1 cellular context compared by ENCODE assay signal in genomic region chr14:68316078-68316868, GRCh38.
TF ChIP-seq lines count a peak whose summit lies in the region.

No MANE protein-coding gene starts in this region.

TF ChIP-seq in HepG2, 621 proteins besides CTCF, POLR2A, EP300 and RAD21 (continued from another document and continues in another):
- no peak for TF ChIP-seq PRDM10 (CRISPR knock-in tag; IDR thresholded peaks at IDR 0.05; ENCODE audit: low read depth)
- TF ChIP-seq ZNF354B (CRISPR knock-in tag; IDR thresholded peaks at IDR 0.05), result no peak
- TF ChIP-seq FOXP1 (IDR thresholded peaks at IDR 0.05), result no peak
- peak; percentile 56; the same call in 1 of the 2 replicates for TF ChIP-seq FOXP1 (CRISPR knock-in tag; IDR thresholded peaks at IDR 0.05)
- TF ChIP-seq FOSL2 (CRISPR knock-in tag; IDR thresholded peaks at IDR 0.05), result 0 out of 2 replicates have a peak, but pooled peaks have one; percentile 22
- no peak for TF ChIP-seq CBX5 (CRISPR knock-in tag; IDR thresholded peaks at IDR 0.05; ENCODE audit: borderline replicate concordance)
- TF ChIP-seq ZSCAN22 (CRISPR knock-in tag; IDR thresholded peaks at IDR 0.05), result no peak
- 0 out of 2 replicates have a peak, but pooled peaks have one; percentile 22 for TF ChIP-seq SIX4 (CRISPR knock-in tag; IDR thresholded peaks at IDR 0.05)
- TF ChIP-seq RFXANK (CRISPR knock-in tag; IDR thresholded peaks at IDR 0.05), result no peak
- no peak for TF ChIP-seq FIP1L1 (IDR thresholded peaks at IDR 0.05; ENCODE audit: borderline replicate concordance, insufficient read depth, low read depth, low read length)
- no peak for TF ChIP-seq ZBTB2 (CRISPR knock-in tag; IDR thresholded peaks at IDR 0.05; ENCODE audit: low read depth)
- TF ChIP-seq, protein P1, sequence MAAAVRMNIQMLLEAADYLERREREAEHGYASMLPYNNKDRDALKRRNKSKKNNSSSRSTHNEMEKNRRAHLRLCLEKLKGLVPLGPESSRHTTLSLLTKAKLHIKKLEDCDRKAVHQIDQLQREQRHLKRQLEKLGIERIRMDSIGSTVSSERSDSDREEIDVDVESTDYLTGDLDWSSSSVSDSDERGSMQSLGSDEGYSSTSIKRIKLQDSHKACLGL (CRISPR knock-in tag; IDR thresholded peaks at IDR 0.05), result no peak
- TF ChIP-seq REPIN1 (CRISPR knock-in tag; IDR thresholded peaks at IDR 0.05; ENCODE audit: borderline replicate concordance, low read depth), result 0 out of 2 replicates have a peak, but pooled peaks have one; percentile 19
- TF ChIP-seq ZFP36L1 (CRISPR knock-in tag; IDR thresholded peaks at IDR 0.05), result no peak
- no peak for TF ChIP-seq HOXA5 (CRISPR knock-in tag; IDR thresholded peaks at IDR 0.05)
- no peak for TF ChIP-seq SOX13 (IDR thresholded peaks at IDR 0.05)
- peak in 1 of 2 experiments; percentile 62; a peak in 2 of 4 replicates for TF ChIP-seq SOX13 (CRISPR knock-in tag; conservative IDR thresholded peaks at IDR 0.05 in 1 of 2, IDR thresholded peaks at IDR 0.05 in 1 of 2)
- peak; percentile 23; the same call in 1 of the 2 replicates for TF ChIP-seq TARDBP (CRISPR knock-in tag; IDR thresholded peaks at IDR 0.05)
- TF ChIP-seq CREB1 (IDR thresholded peaks at IDR 0.05), result no peak
- no peak; the same call in 1 of the 2 replicates for TF ChIP-seq CREB1 (CRISPR knock-in tag; IDR thresholded peaks at IDR 0.05)
- no peak for TF ChIP-seq HES4 (CRISPR knock-in tag; IDR thresholded peaks at IDR 0.05; ENCODE audit: borderline replicate concordance)
- TF ChIP-seq MAF1 (CRISPR knock-in tag; IDR thresholded peaks at IDR 0.05; ENCODE audit: borderline replicate concordance), result no peak
- no peak for TF ChIP-seq MATR3 (CRISPR knock-in tag; IDR thresholded peaks at IDR 0.05)
- TF ChIP-seq, protein P2, sequence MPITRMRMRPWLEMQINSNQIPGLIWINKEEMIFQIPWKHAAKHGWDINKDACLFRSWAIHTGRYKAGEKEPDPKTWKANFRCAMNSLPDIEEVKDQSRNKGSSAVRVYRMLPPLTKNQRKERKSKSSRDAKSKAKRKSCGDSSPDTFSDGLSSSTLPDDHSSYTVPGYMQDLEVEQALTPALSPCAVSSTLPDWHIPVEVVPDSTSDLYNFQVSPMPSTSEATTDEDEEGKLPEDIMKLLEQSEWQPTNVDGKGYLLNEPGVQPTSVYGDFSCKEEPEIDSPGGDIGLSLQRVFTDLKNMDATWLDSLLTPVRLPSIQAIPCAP (CRISPR knock-in tag; IDR thresholded peaks at IDR 0.05; ENCODE audit: low read depth), result no peak
- no peak for TF ChIP-seq ARNT2 (CRISPR knock-in tag; IDR thresholded peaks at IDR 0.05; ENCODE audit: low read depth)
- TF ChIP-seq ZNF546 (CRISPR knock-in tag; conservative IDR thresholded peaks at IDR 0.05), result no peak
- no peak for TF ChIP-seq ZNF20 (CRISPR knock-in tag; IDR thresholded peaks at IDR 0.05)
- TF ChIP-seq RBM39 (IDR thresholded peaks at IDR 0.05; ENCODE audit: low read depth, low read length, poor library complexity, severe bottlenecking), result no peak
- no peak for TF ChIP-seq ZNF512 (CRISPR knock-in tag; IDR thresholded peaks at IDR 0.05)
- TF ChIP-seq ZNF607 (CRISPR knock-in tag; IDR thresholded peaks at IDR 0.05; ENCODE audit: borderline replicate concordance), result no peak
- TF ChIP-seq, protein P3, sequence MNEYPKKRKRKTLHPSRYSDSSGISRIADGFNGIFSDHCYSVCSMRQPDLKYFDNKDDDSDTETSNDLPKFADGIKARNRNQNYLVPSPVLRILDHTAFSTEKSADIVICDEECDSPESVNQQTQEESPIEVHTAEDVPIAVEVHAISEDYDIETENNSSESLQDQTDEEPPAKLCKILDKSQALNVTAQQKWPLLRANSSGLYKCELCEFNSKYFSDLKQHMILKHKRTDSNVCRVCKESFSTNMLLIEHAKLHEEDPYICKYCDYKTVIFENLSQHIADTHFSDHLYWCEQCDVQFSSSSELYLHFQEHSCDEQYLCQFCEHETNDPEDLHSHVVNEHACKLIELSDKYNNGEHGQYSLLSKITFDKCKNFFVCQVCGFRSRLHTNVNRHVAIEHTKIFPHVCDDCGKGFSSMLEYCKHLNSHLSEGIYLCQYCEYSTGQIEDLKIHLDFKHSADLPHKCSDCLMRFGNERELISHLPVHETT (CRISPR knock-in tag; conservative IDR thresholded peaks at IDR 0.05), result no peak
- no peak for TF ChIP-seq HNRNPK (IDR thresholded peaks at IDR 0.05; ENCODE audit: low read depth, low read length, poor library complexity, severe bottlenecking)
- TF ChIP-seq, protein P4, sequence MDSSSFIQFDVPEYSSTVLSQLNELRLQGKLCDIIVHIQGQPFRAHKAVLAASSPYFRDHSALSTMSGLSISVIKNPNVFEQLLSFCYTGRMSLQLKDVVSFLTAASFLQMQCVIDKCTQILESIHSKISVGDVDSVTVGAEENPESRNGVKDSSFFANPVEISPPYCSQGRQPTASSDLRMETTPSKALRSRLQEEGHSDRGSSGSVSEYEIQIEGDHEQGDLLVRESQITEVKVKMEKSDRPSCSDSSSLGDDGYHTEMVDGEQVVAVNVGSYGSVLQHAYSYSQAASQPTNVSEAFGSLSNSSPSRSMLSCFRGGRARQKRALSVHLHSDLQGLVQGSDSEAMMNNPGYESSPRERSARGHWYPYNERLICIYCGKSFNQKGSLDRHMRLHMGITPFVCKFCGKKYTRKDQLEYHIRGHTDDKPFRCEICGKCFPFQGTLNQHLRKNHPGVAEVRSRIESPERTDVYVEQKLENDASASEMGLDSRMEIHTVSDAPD (CRISPR knock-in tag; IDR thresholded peaks at IDR 0.05), result peak; percentile 60; the same call in 1 of the 2 replicates
- no peak for TF ChIP-seq ZNF549 (CRISPR knock-in tag; IDR thresholded peaks at IDR 0.05)
- no peak for TF ChIP-seq CCAR2 (optimal IDR thresholded peaks at IDR 0.05; ENCODE audit: low read depth, low read length)
- TF ChIP-seq ZNF7 (CRISPR knock-in tag; IDR thresholded peaks at IDR 0.05), result no peak
- no peak for TF ChIP-seq ISX (CRISPR knock-in tag; conservative IDR thresholded peaks at IDR 0.05)
- TF ChIP-seq, protein P5, sequence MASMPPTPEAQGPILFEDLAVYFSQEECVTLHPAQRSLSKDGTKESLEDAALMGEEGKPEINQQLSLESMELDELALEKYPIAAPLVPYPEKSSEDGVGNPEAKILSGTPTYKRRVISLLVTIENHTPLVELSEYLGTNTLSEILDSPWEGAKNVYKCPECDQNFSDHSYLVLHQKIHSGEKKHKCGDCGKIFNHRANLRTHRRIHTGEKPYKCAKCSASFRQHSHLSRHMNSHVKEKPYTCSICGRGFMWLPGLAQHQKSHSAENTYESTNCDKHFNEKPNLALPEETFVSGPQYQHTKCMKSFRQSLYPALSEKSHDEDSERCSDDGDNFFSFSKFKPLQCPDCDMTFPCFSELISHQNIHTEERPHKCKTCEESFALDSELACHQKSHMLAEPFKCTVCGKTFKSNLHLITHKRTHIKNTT (CRISPR knock-in tag; IDR thresholded peaks at IDR 0.05), result no peak
- TF ChIP-seq CREM (IDR thresholded peaks at IDR 0.05), result no peak
- TF ChIP-seq CREM (CRISPR knock-in tag; IDR thresholded peaks at IDR 0.05), result no peak
- TF ChIP-seq ZNF292 (CRISPR knock-in tag; IDR thresholded peaks at IDR 0.05; ENCODE audit: borderline replicate concordance, low read depth), result peak; percentile 57; the same call in 1 of the 2 replicates
- TF ChIP-seq ZNF205 (CRISPR knock-in tag; IDR thresholded peaks at IDR 0.05), result no peak
- no peak for TF ChIP-seq RNF2 (conservative IDR thresholded peaks at IDR 0.05; ENCODE audit: low read depth)
- TF ChIP-seq ZMYM4 (CRISPR knock-in tag; IDR thresholded peaks at IDR 0.05), result peak; percentile 84
- TF ChIP-seq JUNB (CRISPR knock-in tag; IDR thresholded peaks at IDR 0.05; ENCODE audit: borderline replicate concordance), result no peak
- TF ChIP-seq POGZ (CRISPR knock-in tag; IDR thresholded peaks at IDR 0.05), result peak; percentile 86
- TF ChIP-seq ZNF713 (CRISPR knock-in tag; IDR thresholded peaks at IDR 0.05), result no peak
- TF ChIP-seq HDAC6 (IDR thresholded peaks at IDR 0.05; ENCODE audit: low read depth, low read length), result no peak
- TF ChIP-seq, protein P6, sequence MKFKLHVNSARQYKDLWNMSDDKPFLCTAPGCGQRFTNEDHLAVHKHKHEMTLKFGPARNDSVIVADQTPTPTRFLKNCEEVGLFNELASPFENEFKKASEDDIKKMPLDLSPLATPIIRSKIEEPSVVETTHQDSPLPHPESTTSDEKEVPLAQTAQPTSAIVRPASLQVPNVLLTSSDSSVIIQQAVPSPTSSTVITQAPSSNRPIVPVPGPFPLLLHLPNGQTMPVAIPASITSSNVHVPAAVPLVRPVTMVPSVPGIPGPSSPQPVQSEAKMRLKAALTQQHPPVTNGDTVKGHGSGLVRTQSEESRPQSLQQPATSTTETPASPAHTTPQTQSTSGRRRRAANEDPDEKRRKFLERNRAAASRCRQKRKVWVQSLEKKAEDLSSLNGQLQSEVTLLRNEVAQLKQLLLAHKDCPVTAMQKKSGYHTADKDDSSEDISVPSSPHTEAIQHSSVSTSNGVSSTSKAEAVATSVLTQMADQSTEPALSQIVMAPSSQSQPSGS (CRISPR knock-in tag; IDR thresholded peaks at IDR 0.05), result no peak
- TF ChIP-seq ZNF383 (CRISPR knock-in tag; IDR thresholded peaks at IDR 0.05; ENCODE audit: borderline replicate concordance), result no peak
- no peak for TF ChIP-seq FOSL1 (CRISPR knock-in tag; IDR thresholded peaks at IDR 0.05; ENCODE audit: borderline replicate concordance)
- TF ChIP-seq, protein P7, sequence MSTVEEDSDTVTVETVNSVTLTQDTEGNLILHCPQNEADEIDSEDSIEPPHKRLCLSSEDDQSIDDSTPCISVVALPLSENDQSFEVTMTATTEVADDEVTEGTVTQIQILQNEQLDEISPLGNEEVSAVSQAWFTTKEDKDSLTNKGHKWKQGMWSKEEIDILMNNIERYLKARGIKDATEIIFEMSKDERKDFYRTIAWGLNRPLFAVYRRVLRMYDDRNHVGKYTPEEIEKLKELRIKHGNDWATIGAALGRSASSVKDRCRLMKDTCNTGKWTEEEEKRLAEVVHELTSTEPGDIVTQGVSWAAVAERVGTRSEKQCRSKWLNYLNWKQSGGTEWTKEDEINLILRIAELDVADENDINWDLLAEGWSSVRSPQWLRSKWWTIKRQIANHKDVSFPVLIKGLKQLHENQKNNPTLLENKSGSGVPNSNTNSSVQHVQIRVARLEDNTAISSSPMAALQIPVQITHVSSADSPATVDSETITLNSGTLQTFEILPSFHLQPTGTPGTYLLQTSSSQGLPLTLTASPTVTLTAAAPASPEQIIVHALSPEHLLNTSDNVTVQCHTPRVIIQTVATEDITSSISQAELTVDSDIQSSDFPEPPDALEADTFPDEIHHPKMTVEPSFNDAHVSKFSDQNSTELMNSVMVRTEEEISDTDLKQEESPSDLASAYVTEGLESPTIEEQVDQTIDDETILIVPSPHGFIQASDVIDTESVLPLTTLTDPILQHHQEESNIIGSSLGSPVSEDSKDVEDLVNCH (CRISPR knock-in tag; IDR thresholded peaks at IDR 0.05), result no peak
- no peak for TF ChIP-seq PHF5A (CRISPR knock-in tag; IDR thresholded peaks at IDR 0.05; ENCODE audit: low read depth, unreplicated experiment)
- TF ChIP-seq CEBPG (CRISPR knock-in tag; IDR thresholded peaks at IDR 0.05), result peak; percentile 43; the same call in 1 of the 2 replicates
- no peak for TF ChIP-seq SRSF9 (IDR thresholded peaks at IDR 0.05; ENCODE audit: borderline replicate concordance, insufficient read depth, low read depth, low read length, poor library complexity, severe bottlenecking)
- no peak for TF ChIP-seq ZNF776 (CRISPR knock-in tag; IDR thresholded peaks at IDR 0.05)
- TF ChIP-seq TAF15 (IDR thresholded peaks at IDR 0.05; ENCODE audit: low read depth, low read length, poor library complexity, severe bottlenecking), result no peak
- TF ChIP-seq ZNF746 (CRISPR knock-in tag; IDR thresholded peaks at IDR 0.05), result no peak
- no peak for TF ChIP-seq ATF7-NPFF (CRISPR knock-in tag; IDR thresholded peaks at IDR 0.05; ENCODE audit: low read depth)
- TF ChIP-seq ZNF747 (CRISPR knock-in tag; IDR thresholded peaks at IDR 0.05; ENCODE audit: borderline replicate concordance), result no peak
